1 cellular context compared by ENCODE assay signal in genomic region chr12:120628919-120629318, GRCh38.
TF ChIP-seq lines count a peak whose summit lies in the region.

No MANE protein-coding gene starts in this region.

TF ChIP-seq in HepG2, 621 proteins besides CTCF, POLR2A, EP300 and RAD21 (continued from another document):
- TF ChIP-seq ZBTB1 (CRISPR knock-in tag; IDR thresholded peaks at IDR 0.05; ENCODE audit: borderline replicate concordance) = no peak
- TF ChIP-seq, protein P1, sequence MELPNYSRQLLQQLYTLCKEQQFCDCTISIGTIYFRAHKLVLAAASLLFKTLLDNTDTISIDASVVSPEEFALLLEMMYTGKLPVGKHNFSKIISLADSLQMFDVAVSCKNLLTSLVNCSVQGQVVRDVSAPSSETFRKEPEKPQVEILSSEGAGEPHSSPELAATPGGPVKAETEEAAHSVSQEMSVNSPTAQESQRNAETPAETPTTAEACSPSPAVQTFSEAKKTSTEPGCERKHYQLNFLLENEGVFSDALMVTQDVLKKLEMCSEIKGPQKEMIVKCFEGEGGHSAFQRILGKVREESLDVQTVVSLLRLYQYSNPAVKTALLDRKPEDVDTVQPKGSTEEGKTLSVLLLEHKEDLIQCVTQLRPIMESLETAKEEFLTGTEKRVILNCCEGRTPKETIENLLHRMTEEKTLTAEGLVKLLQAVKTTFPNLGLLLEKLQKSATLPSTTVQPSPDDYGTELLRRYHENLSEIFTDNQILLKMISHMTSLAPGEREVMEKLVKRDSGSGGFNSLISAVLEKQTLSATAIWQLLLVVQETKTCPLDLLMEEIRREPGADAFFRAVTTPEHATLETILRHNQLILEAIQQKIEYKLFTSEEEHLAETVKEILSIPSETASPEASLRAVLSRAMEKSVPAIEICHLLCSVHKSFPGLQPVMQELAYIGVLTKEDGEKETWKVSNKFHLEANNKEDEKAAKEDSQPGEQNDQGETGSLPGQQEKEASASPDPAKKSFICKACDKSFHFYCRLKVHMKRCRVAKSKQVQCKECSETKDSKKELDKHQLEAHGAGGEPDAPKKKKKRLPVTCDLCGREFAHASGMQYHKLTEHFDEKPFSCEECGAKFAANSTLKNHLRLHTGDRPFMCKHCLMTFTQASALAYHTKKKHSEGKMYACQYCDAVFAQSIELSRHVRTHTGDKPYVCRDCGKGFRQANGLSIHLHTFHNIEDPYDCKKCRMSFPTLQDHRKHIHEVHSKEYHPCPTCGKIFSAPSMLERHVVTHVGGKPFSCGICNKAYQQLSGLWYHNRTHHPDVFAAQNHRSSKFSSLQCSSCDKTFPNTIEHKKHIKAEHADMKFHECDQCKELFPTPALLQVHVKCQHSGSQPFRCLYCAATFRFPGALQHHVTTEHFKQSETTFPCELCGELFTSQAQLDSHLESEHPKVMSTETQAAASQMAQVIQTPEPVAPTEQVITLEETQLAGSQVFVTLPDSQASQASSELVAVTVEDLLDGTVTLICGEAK (IDR thresholded peaks at IDR 0.05) = no peak
- TF ChIP-seq, protein P1 (CRISPR knock-in tag; IDR thresholded peaks at IDR 0.05) = no peak
- TF ChIP-seq ZNF530 (CRISPR knock-in tag; IDR thresholded peaks at IDR 0.05; ENCODE audit: low read depth) = no peak
- TF ChIP-seq, protein P2, sequence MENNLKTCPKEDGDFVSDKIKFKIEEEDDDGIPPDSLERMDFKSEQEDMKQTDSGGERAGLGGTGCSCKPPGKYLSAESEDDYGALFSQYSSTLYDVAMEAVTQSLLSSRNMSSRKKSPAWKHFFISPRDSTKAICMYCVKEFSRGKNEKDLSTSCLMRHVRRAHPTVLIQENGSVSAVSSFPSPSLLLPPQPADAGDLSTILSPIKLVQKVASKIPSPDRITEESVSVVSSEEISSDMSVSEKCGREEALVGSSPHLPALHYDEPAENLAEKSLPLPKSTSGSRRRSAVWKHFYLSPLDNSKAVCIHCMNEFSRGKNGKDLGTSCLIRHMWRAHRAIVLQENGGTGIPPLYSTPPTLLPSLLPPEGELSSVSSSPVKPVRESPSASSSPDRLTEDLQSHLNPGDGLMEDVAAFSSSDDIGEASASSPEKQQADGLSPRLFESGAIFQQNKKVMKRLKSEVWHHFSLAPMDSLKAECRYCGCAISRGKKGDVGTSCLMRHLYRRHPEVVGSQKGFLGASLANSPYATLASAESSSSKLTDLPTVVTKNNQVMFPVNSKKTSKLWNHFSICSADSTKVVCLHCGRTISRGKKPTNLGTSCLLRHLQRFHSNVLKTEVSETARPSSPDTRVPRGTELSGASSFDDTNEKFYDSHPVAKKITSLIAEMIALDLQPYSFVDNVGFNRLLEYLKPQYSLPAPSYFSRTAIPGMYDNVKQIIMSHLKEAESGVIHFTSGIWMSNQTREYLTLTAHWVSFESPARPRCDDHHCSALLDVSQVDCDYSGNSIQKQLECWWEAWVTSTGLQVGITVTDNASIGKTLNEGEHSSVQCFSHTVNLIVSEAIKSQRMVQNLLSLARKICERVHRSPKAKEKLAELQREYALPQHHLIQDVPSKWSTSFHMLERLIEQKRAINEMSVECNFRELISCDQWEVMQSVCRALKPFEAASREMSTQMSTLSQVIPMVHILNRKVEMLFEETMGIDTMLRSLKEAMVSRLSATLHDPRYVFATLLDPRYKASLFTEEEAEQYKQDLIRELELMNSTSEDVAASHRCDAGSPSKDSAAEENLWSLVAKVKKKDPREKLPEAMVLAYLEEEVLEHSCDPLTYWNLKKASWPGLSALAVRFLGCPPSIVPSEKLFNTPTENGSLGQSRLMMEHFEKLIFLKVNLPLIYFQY (CRISPR knock-in tag; IDR thresholded peaks at IDR 0.05; ENCODE audit: borderline replicate concordance) = no peak
- no peak for TF ChIP-seq ETV5 (CRISPR knock-in tag; IDR thresholded peaks at IDR 0.05; ENCODE audit: borderline replicate concordance)
